Comparison of ENCODE assay signal across 16 cellular contexts in genomic region chr18:7447629-7448028, GRCh38.
"Had no signal": no experiment of that assay in that cellular context is flagged by ENCODE, and none has a peak within 500 bp of the region (broad histone marks: within the 10 kb centered on the region; RNA-seq: fewer than 3 reads in every experiment).

No MANE protein-coding gene starts in this region.

- H3K9ac ChIP-seq: parathyroid adenoma, SK-N-SH had no signal

- H3K9me3 ChIP-seq: SK-N-SH had no signal

- ATAC-seq: activated CD4-positive, CD25-positive, alpha-beta regulatory T cell treated with anti-CD3 and anti-CD28 coated beads, Interleukin-2, amount 50 U/mL, for 24 hours; activated naive CD4-positive, alpha-beta T cell treated with anti-CD3 and anti-CD28 coated beads, Interleukin-2, amount 50 U/mL, for 72 hours; left colon; stimulated activated memory B cell treated with anti-CD40 and anti-IgM and Interleukin-4, amounts not matched to agents 10 μg/mL and 1 μg/mL and 100 μg/mL, for 72 hours; T-cell had no signal

- DNase-seq: activated effector memory CD4-positive, alpha-beta T cell treated with Interleukin-2 at 50 U/mL for 16 hours; activated T-cell treated with anti-CD3 and anti-CD28 coated beads, Interleukin-2, amount 50 U/mL, for 24 hours; amygdala; endodermal cell; left colon; naive B cell; retina; SK-N-SH; stimulated activated CD4-positive, alpha-beta T cell treated with anti-CD3 and anti-CD28 coated beads, Interleukin-2, amount 100 ng/mL, for 48 hours; T-cell; T-helper 9 cell had no signal

- H3K4me3 ChIP-seq: lung had no signal

- H3K4me1 ChIP-seq: parathyroid adenoma had no signal

- H3K27ac ChIP-seq: parathyroid adenoma had no signal

- H2AFZ ChIP-seq: parathyroid adenoma had no signal

- H3K4me2 ChIP-seq: SK-N-SH had no signal
